8 cellular contexts compared by ENCODE assay signal in the genomic region with DNA sequence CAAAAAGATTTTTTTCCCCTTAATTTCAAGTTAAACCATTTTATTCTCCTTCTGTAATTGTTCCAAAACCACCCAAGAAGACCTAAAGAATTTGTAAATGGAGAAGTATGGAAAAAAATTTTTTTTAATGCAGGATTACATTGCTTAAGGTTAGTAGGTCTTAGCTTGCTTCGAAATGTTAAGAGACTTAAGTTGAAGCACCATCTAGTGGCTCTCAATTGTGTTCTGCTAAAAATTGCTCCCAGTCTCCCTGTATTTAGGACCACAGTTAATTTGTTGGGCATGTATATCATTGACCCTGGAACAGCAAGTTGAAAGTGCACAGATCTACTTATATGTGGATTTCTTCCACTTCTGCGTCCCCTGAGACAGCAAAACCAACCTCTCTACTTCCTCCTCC. TPM values are rescaled to one million over a fixed set of nuclear protein-coding genes. Genes with fewer than 3 reads are reported as not detected.
DNase-seq lines count a peak whose midpoint lies in the region; ATAC-seq and TF ChIP-seq lines count a peak whose summit lies in the region.

No MANE protein-coding gene starts in this region.

- H3K36me3 Mint-ChIP-seq in memory B cell = peaks cover 2% of the 10 kb centered on the region

- H3K4me3 Mint-ChIP-seq in memory B cell = peak overlapping the region; percentile 68

- no peaks in the 10 kb centered on the region for H3K27me3 ChIP-seq in Karpas-422 (ENCODE audit: low read length)
- no peaks in the 10 kb centered on the region for H3K27me3 ChIP-seq in brain microvascular endothelial cell (replicated peaks)

- H3K36me3 ChIP-seq in Karpas-422 (ENCODE audit: insufficient read depth, low read length) (no peaks in the 10 kb centered on the region), brain microvascular endothelial cell (replicated peaks) (no peaks in the 10 kb centered on the region)

- no peak overlapping the region for H3K9ac ChIP-seq in Karpas-422 (ENCODE audit: low read length)

- DNase-seq in COLO829 (ENCODE audit: low spot score) (peak; percentile 20), Karpas-422 (peak; percentile 68), brain microvascular endothelial cell (peak; percentile 61), memory B cell (ENCODE audit: low spot score in 2 of 2) (no peak), NCI-H2029 treated with DMSO at 0.1 percent for 48 hours (lab: John Stamatoyannopoulos, UW) (no peak)

- H3K4me1 ChIP-seq in Karpas-422 (ENCODE audit: low read length) = peaks cover 51% of the 10 kb centered on the region

- H3K9me2 ChIP-seq in Karpas-422 (replicated peaks; ENCODE audit: insufficient read depth, low read length) = 0 out of 2 replicates have a peak, but pooled peaks cover 4% of the 10 kb centered on the region

- H3K27me3 Mint-ChIP-seq in memory B cell = no peaks in the 10 kb centered on the region

- no peak overlapping the region for H2AFZ ChIP-seq in Karpas-422 (ENCODE audit: low read length)

- H3K4me3 ChIP-seq in Karpas-422 (ENCODE audit: low read length) = peak overlapping the region; percentile 40
- H3K4me3 ChIP-seq in brain microvascular endothelial cell (ENCODE audit: low read depth, low read length) = no peak overlapping the region

- in situ Hi-C loops in brain microvascular endothelial cell (cut with HindIII; ENCODE audit: low pct_ligation_motif_present, low sequenced_read_pairs) = no loop called here

- H3K9me3 ChIP-seq in Karpas-422 (ENCODE audit: low read length) = no peaks in the 10 kb centered on the region

- peak; percentile 60 for TF ChIP-seq CTCF in brain microvascular endothelial cell (IDR thresholded peaks at IDR 0.05; ENCODE audit: low read depth, low read length, missing control alignments)

- peak overlapping the region; percentile 67 for H3K4me2 ChIP-seq in Karpas-422 (ENCODE audit: low read depth, low read length, poor library complexity, severe bottlenecking)

- ATAC-seq in memory B cell (ENCODE audit: low read depth) (peak; percentile 22), GM19023 (IDR thresholded peaks at IDR 0.05; ENCODE audit: unreplicated experiment) (no peak), GM19324 (IDR thresholded peaks at IDR 0.05; ENCODE audit: low FRiP score, unreplicated experiment) (no peak), HG03354 (IDR thresholded peaks at IDR 0.05; ENCODE audit: poor library complexity, severe bottlenecking, unreplicated experiment) (no peak)

- no peaks in the 10 kb centered on the region for H4K20me1 ChIP-seq in Karpas-422 (ENCODE audit: insufficient read depth, low read depth, low read length)

- H3K79me2 ChIP-seq in Karpas-422 (ENCODE audit: low read length) = no peaks in the 10 kb centered on the region

- peak overlapping the region; percentile 80 for H3K27ac ChIP-seq in Karpas-422 (ENCODE audit: low read length)
- H3K27ac ChIP-seq in brain microvascular endothelial cell = no peak overlapping the region

- H3K27ac Mint-ChIP-seq in memory B cell = peak overlapping the region; percentile 81

- H3K4me1 Mint-ChIP-seq in memory B cell = peaks cover 26% of the 10 kb centered on the region

- peaks cover 7% of the 10 kb centered on the region for H3K9me3 Mint-ChIP-seq in memory B cell

RNA-seq across cellular contexts. Expression of gene CD200R1L, which starts 32.4 kb away (rescaled TPM):
- total RNA-seq in Karpas-422 (2014; rRNA removed; shearing (Covaris generic); ENCODE audit: low replicate concordance) = not detected in 2 replicates

Comparison
In these comparisons a context has a peak if more than half of its experiments do, and no peak if none do; other contexts are left out.
1. DNase-seq: peak in COLO829 (single experiment), Karpas-422 (single experiment) and brain microvascular endothelial cell (single experiment); none in memory B cell (0 of 2) and NCI-H2029 treated with DMSO at 0.1 percent for 48 hours (single experiment).